In genomic region chr7:143248781-143249354, GRCh38 we compare ENCODE assay signal across 2 cellular contexts.
TF ChIP-seq lines count a peak whose summit lies in the region.

No MANE protein-coding gene starts in this region.

TF ChIP-seq in K562, 482 proteins besides CTCF, POLR2A, EP300 and RAD21:
- TF ChIP-seq MECOM (CRISPR knock-in tag; IDR thresholded peaks at IDR 0.05) (no peak), BRF2 (IDR thresholded peaks at IDR 0.05; ENCODE audit: borderline replicate concordance, insufficient read depth, insufficient read length) (no peak), HMBOX1 (IDR thresholded peaks at IDR 0.05) (no peak), ZNF263 (CRISPR knock-in tag; IDR thresholded peaks at IDR 0.05; ENCODE audit: borderline replicate concordance) (no peak), RBM25 (IDR thresholded peaks at IDR 0.05; ENCODE audit: low read depth, low read length, severe bottlenecking) (no peak), ZC3H4 (CRISPR knock-in tag; IDR thresholded peaks at IDR 0.05; ENCODE audit: borderline replicate concordance) (no peak), FOXA1 (IDR thresholded peaks at IDR 0.05; ENCODE audit: borderline replicate concordance) (no peak), ZNF764 (CRISPR knock-in tag; IDR thresholded peaks at IDR 0.05; ENCODE audit: low read depth) (no peak), NEUROD1 (IDR thresholded peaks at IDR 0.05; ENCODE audit: borderline replicate concordance, low read depth, low read length, partially characterized antibody) (no peak), ZNF134 (CRISPR knock-in tag; conservative IDR thresholded peaks at IDR 0.05) (no peak), ZNF717 (CRISPR knock-in tag; IDR thresholded peaks at IDR 0.05) (no peak), ZBTB34 (CRISPR knock-in tag; IDR thresholded peaks at IDR 0.05) (no peak), MAFK (IDR thresholded peaks at IDR 0.05; ENCODE audit: low read length) (no peak), KAT2B (IDR thresholded peaks at IDR 0.05; ENCODE audit: low read depth, low read length) (no peak), MIER1 (IDR thresholded peaks at IDR 0.05; ENCODE audit: low read depth) (no peak), E2F3 (CRISPR knock-in tag; IDR thresholded peaks at IDR 0.05) (no peak), BACH1 (tag; IDR thresholded peaks at IDR 0.05) (no peak), TAF15 (IDR thresholded peaks at IDR 0.05; ENCODE audit: low read depth, low read length) (no peak)
TF ChIP-seq in K562: peak in this region for 0.

TF ChIP-seq in HepG2, 621 proteins besides CTCF, POLR2A, EP300 and RAD21 (continues in another document):
- no peak for TF ChIP-seq SIX4 (CRISPR knock-in tag; IDR thresholded peaks at IDR 0.05)
- no peak for TF ChIP-seq RBAK (CRISPR knock-in tag; IDR thresholded peaks at IDR 0.05)
- TF ChIP-seq ZNF775 (CRISPR knock-in tag; IDR thresholded peaks at IDR 0.05; ENCODE audit: borderline replicate concordance): no peak
- TF ChIP-seq SATB2 (CRISPR knock-in tag; IDR thresholded peaks at IDR 0.05): no peak
- 0 out of 2 replicates have a peak, but pooled peaks have one; percentile 19 for TF ChIP-seq MIER3 (CRISPR knock-in tag; IDR thresholded peaks at IDR 0.05; ENCODE audit: borderline replicate concordance)
- no peak for TF ChIP-seq TP53 (CRISPR knock-in tag; conservative IDR thresholded peaks at IDR 0.05)
- TF ChIP-seq CC2D1A (CRISPR knock-in tag; IDR thresholded peaks at IDR 0.05): no peak
- no peak for TF ChIP-seq ZBTB4 (CRISPR knock-in tag; IDR thresholded peaks at IDR 0.05; ENCODE audit: borderline replicate concordance)
- TF ChIP-seq YEATS2 (CRISPR knock-in tag; IDR thresholded peaks at IDR 0.05; ENCODE audit: borderline replicate concordance): peak; percentile 46; the same call in 1 of the 2 replicates
- TF ChIP-seq ZNF761 (CRISPR knock-in tag; conservative IDR thresholded peaks at IDR 0.05): no peak
- no peak for TF ChIP-seq RERE (CRISPR knock-in tag; IDR thresholded peaks at IDR 0.05; ENCODE audit: low read depth)
- TF ChIP-seq MXD3 (CRISPR knock-in tag; IDR thresholded peaks at IDR 0.05): no peak
- TF ChIP-seq ATF5 (CRISPR knock-in tag; IDR thresholded peaks at IDR 0.05; ENCODE audit: low read depth): no peak
- TF ChIP-seq ARID4A (CRISPR knock-in tag; IDR thresholded peaks at IDR 0.05; ENCODE audit: borderline replicate concordance): no peak; the same call in 1 of the 2 replicates
- no peak for TF ChIP-seq JUN (CRISPR knock-in tag; IDR thresholded peaks at IDR 0.05)
- TF ChIP-seq NR2F6 (IDR thresholded peaks at IDR 0.05): peak; percentile 77
- peak; percentile 92 for TF ChIP-seq NR2F6 (CRISPR knock-in tag; IDR thresholded peaks at IDR 0.05)
- no peak for TF ChIP-seq ELF4 (CRISPR knock-in tag; IDR thresholded peaks at IDR 0.05; ENCODE audit: borderline replicate concordance)
- TF ChIP-seq KDM2A (CRISPR knock-in tag; IDR thresholded peaks at IDR 0.05; ENCODE audit: borderline replicate concordance, low read depth): 0 out of 2 replicates have a peak, but pooled peaks have one; percentile 21
- TF ChIP-seq MAFF (IDR thresholded peaks at IDR 0.05; ENCODE audit: low read depth, low read length): no peak
- no peak for TF ChIP-seq KDM5B (CRISPR knock-in tag; IDR thresholded peaks at IDR 0.05; ENCODE audit: borderline replicate concordance)
- no peak for TF ChIP-seq MYPOP (CRISPR knock-in tag; IDR thresholded peaks at IDR 0.05)
- no peak for TF ChIP-seq SOX6 (IDR thresholded peaks at IDR 0.05)
- TF ChIP-seq SOX6 (CRISPR knock-in tag; IDR thresholded peaks at IDR 0.05): peak; percentile 53
- TF ChIP-seq ZNF616 (CRISPR knock-in tag; IDR thresholded peaks at IDR 0.05; ENCODE audit: low read depth): no peak
- no peak for TF ChIP-seq THYN1 (CRISPR knock-in tag; IDR thresholded peaks at IDR 0.05; ENCODE audit: borderline replicate concordance, low read depth)
- no peak for TF ChIP-seq HNRNPL (IDR thresholded peaks at IDR 0.05; ENCODE audit: low read depth, low read length)
- no peak for TF ChIP-seq ZNF441 (CRISPR knock-in tag; IDR thresholded peaks at IDR 0.05; ENCODE audit: borderline replicate concordance)
- TF ChIP-seq HIC2 (CRISPR knock-in tag; IDR thresholded peaks at IDR 0.05; ENCODE audit: low read depth): no peak
- TF ChIP-seq ZNF143 (CRISPR knock-in tag; IDR thresholded peaks at IDR 0.05): no peak
- TF ChIP-seq NFE2L2 (IDR thresholded peaks at IDR 0.05; ENCODE audit: low read length): no peak
- TF ChIP-seq TAF15 (IDR thresholded peaks at IDR 0.05; ENCODE audit: low read depth, low read length, poor library complexity, severe bottlenecking): no peak
- TF ChIP-seq MTERF4 (CRISPR knock-in tag; IDR thresholded peaks at IDR 0.05): no peak
- no peak for TF ChIP-seq CEBPG (CRISPR knock-in tag; IDR thresholded peaks at IDR 0.05)
- no peak for TF ChIP-seq PHF8 (CRISPR knock-in tag; IDR thresholded peaks at IDR 0.05)
- peak; percentile 43; the same call in 1 of the 2 replicates for TF ChIP-seq MED1 (CRISPR knock-in tag; IDR thresholded peaks at IDR 0.05)
- no peak for TF ChIP-seq CBFB (CRISPR knock-in tag; IDR thresholded peaks at IDR 0.05)
